ENCODE assay signal across 9 cellular contexts in genomic region chr9:33023661-33024060, GRCh38. TPM values are rescaled to one million over a fixed set of nuclear protein-coding genes. Genes with fewer than 3 reads are reported as not detected.
DNase-seq lines count a peak whose midpoint lies in the region; ATAC-seq and TF ChIP-seq lines count a peak whose summit lies in the region.
"Had no signal": no experiment of that assay in that cellular context is flagged by ENCODE, and none has a peak within 500 bp of the region (broad histone marks: within the 10 kb centered on the region; RNA-seq: fewer than 3 reads in every experiment).

No MANE protein-coding gene starts in this region.

- no peak overlapping the region for H2AFZ ChIP-seq in hepatocyte

- H3K4me3 ChIP-seq in HEK293 (ENCODE audit: low read depth, low read length) (peak overlapping the region; percentile 77; the same call in 1 of the 2 replicates), hepatocyte (no peak overlapping the region), spleen (peak overlapping the region in 4 of 8 donors; percentile 85 to 94 (median 88))

- TF ChIP-seq CTCF in HEK293 (tag by site-specific recombination; IDR thresholded peaks at IDR 0.05) (no peak), hepatocyte (IDR thresholded peaks at IDR 0.05; ENCODE audit: poor library complexity) (no peak), spleen (IDR thresholded peaks at IDR 0.05 in 8 of 11, conservative IDR thresholded peaks at IDR 0.05 in 3 of 11) (no peak)

- H3K27ac Mint-ChIP-seq in activated CD4-positive, alpha-beta memory T cell treated with anti-CD3 and anti-CD28 coated beads for 36 hours = peak overlapping the region; percentile 95

- no peak overlapping the region; the same call in 1 of the 2 replicates for H3K27ac ChIP-seq in HEK293 (ENCODE audit: extremely low read depth, low read depth, low read length)
- peak overlapping the region; percentile 94 for H3K27ac ChIP-seq in hepatocyte
- peak overlapping the region in 7 of 8 donors; percentile 98 to 100 (median 100) for H3K27ac ChIP-seq in spleen

- H3K36me3 Mint-ChIP-seq in activated CD4-positive, alpha-beta memory T cell treated with anti-CD3 and anti-CD28 coated beads for 36 hours = peaks cover 50% of the 10 kb centered on the region

- peak overlapping the region; percentile 94 for H3K4me2 ChIP-seq in hepatocyte

- H3K4me1 Mint-ChIP-seq in activated CD4-positive, alpha-beta memory T cell treated with anti-CD3 and anti-CD28 coated beads for 36 hours (ENCODE audit: low read depth) = peaks cover 44% of the 10 kb centered on the region

- no peak for DNase-seq in activated CD4-positive, alpha-beta memory T cell treated with anti-CD3 and anti-CD28 coated beads for 36 hours
- DNase-seq in hepatocyte (ENCODE audit: low spot score) = no peak
- no peak for DNase-seq in spleen
- DNase-seq in NCI-H128 (lab: John Stamatoyannopoulos, UW; ENCODE audit: unreplicated experiment) = no peak
- no peak for DNase-seq in DMS53 treated with DMSO at 0.1 percent for 48 hours (lab: John Stamatoyannopoulos, UW; ENCODE audit: unreplicated experiment)
- DNase-seq in NOMO-1 treated with DMSO at 0.1 percent for 48 hours (lab: John Stamatoyannopoulos, UW; ENCODE audit: unreplicated experiment) = no peak
- DNase-seq: NCI-H1436 treated with DMSO at 0.1 percent for 48 hours had no signal

- H3K9me3 Mint-ChIP-seq in activated CD4-positive, alpha-beta memory T cell treated with anti-CD3 and anti-CD28 coated beads for 36 hours = no peaks in the 10 kb centered on the region

- intact Hi-C loops in activated CD4-positive, alpha-beta memory T cell treated with anti-CD3 and anti-CD28 coated beads for 36 hours (cut with micrococcal nuclease) = loop anchor here (1.0 kb wide), 1 partner anchor 22 kb away; the partner anchor contains the start of gene APTX
- intact Hi-C loops in spleen (cut with DNase I; ENCODE audit: low total_unique reads) = no loop called here

- peaks cover 80% of the 10 kb centered on the region for H3K79me2 ChIP-seq in hepatocyte

- peaks cover 31% of the 10 kb centered on the region for H4K20me1 ChIP-seq in hepatocyte (ENCODE audit: insufficient read depth, poor library complexity, severe bottlenecking)

- POLR2A ChIA-PET in HEK293 (lab: Yijun Ruan, JAX) = interaction anchor here (1.9 to 6.1 kb wide), 5 partner anchors 10 to 498 kb away, joined by 6 to 95 read pairs (median 30); partner anchors contain the start of genes APTX and RIGI
- POLR2A ChIA-PET in activated CD4-positive, alpha-beta memory T cell treated with anti-CD3 and anti-CD28 coated beads for 36 hours (lab: Charles Lee) = interaction anchor here (1.5 to 3.7 kb wide), 4 partner anchors 11 to 241 kb away, joined by 9 to 33 read pairs (median 18); partner anchors contain the start of genes APTX, BAG1 and CHMP5

- no peaks in the 10 kb centered on the region for H3K27me3 ChIP-seq in hepatocyte
- H3K27me3 ChIP-seq in spleen (replicated peaks in 1 of 7) = no peaks in the 10 kb centered on the region

- no peak for ATAC-seq in GM21825 (IDR thresholded peaks at IDR 0.05; ENCODE audit: unreplicated experiment)

- CTCF ChIA-PET in HEK293 (lab: Yijun Ruan, JAX) = interaction anchor here (0.6 to 1.0 kb wide), 2 partner anchors 23 to 442 kb away, joined by 3 to 5 read pairs; no protein-coding TSS in a partner anchor
- CTCF ChIA-PET in activated CD4-positive, alpha-beta memory T cell treated with anti-CD3 and anti-CD28 coated beads for 36 hours (lab: Charles Lee) = interaction anchor here (1.0 kb wide), 2 partner anchors 38 to 55 kb away, joined by 3 to 4 read pairs; no protein-coding TSS in a partner anchor

- H3K9me3 ChIP-seq in HEK293 (ENCODE audit: control insufficient read depth, insufficient read depth, low read depth, low read length) (no peaks in the 10 kb centered on the region), hepatocyte (ENCODE audit: low read depth) (no peaks in the 10 kb centered on the region), spleen (no peaks in the 10 kb centered on the region)

- H3K36me3 ChIP-seq in HEK293 (ENCODE audit: control insufficient read depth in 2 of 2, insufficient read depth in 1 of 2, low read length in 2 of 2) (peaks cover 4 to 53% of the 10 kb centered on the region in 2 experiments; a peak in 2 of 3 replicates), hepatocyte (replicated peaks; ENCODE audit: insufficient read depth, low read depth) (no peaks in the 10 kb centered on the region), spleen (peaks cover 0 to 43% (median 19%) of the 10 kb centered on the region in 6 donors)

- H3K9me2 ChIP-seq in hepatocyte (replicated peaks; ENCODE audit: insufficient read depth) = no peaks in the 10 kb centered on the region

- no peak for TF ChIP-seq POLR2A in spleen (IDR thresholded peaks at IDR 0.05)

- H3K4me3 Mint-ChIP-seq in activated CD4-positive, alpha-beta memory T cell treated with anti-CD3 and anti-CD28 coated beads for 36 hours = peak overlapping the region; percentile 98

- WGBS in hepatocyte (ENCODE audit: low lambda C conversion rate, missing lambda C conversion rate) = 92% methylated on average over 4 of the region's 4 CpGs
- WGBS in spleen, 5 donors = 91 to 98% (median 93%) methylated on average over 4 of the region's 4 CpGs

- H3K27me3 Mint-ChIP-seq in activated CD4-positive, alpha-beta memory T cell treated with anti-CD3 and anti-CD28 coated beads for 36 hours = no peaks in the 10 kb centered on the region

- H3K4me1 ChIP-seq in HEK293 (ENCODE audit: control insufficient read depth, insufficient read depth, low read length) = no peaks in the 10 kb centered on the region; the same call in 1 of the 2 replicates
- H3K4me1 ChIP-seq in hepatocyte (ENCODE audit: insufficient read depth) = peaks cover 26% of the 10 kb centered on the region
- peaks cover 33 to 59% (median 50%) of the 10 kb centered on the region in 6 donors for H3K4me1 ChIP-seq in spleen

TF ChIP-seq in HEK293, 187 proteins besides CTCF, POLR2A, EP300 and RAD21:
- TF ChIP-seq ZNF362 (tag by site-specific recombination; IDR thresholded peaks at IDR 0.05) = no peak
- TF ChIP-seq ZNF266 (tag by site-specific recombination; IDR thresholded peaks at IDR 0.05; ENCODE audit: low read depth) = no peak
- no peak for TF ChIP-seq ZNF121 (tag by site-specific recombination; IDR thresholded peaks at IDR 0.05)

RNA-seq across cellular contexts. Expression of gene DNAJA1, which starts 1.4 kb away (rescaled TPM):
- total RNA-seq in activated CD4-positive, alpha-beta memory T cell treated with anti-CD3 and anti-CD28 coated beads for 36 hours = 100 to 1,000 TPM; 173 to 184 TPM
- total RNA-seq in hepatocyte = 171 and 185 TPM in 2 replicates
- 163 and 173 TPM in 2 replicates for polyA plus RNA-seq in hepatocyte
- total RNA-seq in spleen = 100 to 1,000 TPM in 1 of 7 donors, 10 to 100 TPM in 6; 67.0 to 113 (median 87.7) TPM
- polyA plus RNA-seq in spleen = 10 to 100 TPM; 25.8 to 81.3 (median 38.7) TPM

RNA-seq across cellular contexts. Expression of gene APTX, which starts 22.2 kb away (rescaled TPM):
- total RNA-seq in activated CD4-positive, alpha-beta memory T cell treated with anti-CD3 and anti-CD28 coated beads for 36 hours = 10 to 100 TPM; 43.7 to 45.9 TPM
- 31.2 and 40.9 TPM in 2 replicates for total RNA-seq in hepatocyte
- polyA plus RNA-seq in hepatocyte = 31.5 and 32.6 TPM in 2 replicates
- 10 to 100 TPM; 16.2 to 28.6 (median 23.9) TPM for total RNA-seq in spleen
- 10 to 100 TPM; 18.9 to 25.3 (median 20.6) TPM for polyA plus RNA-seq in spleen

RNA-seq across cellular contexts. Expression of gene SMU1, which starts 52.8 kb away (rescaled TPM):
- 10 to 100 TPM; 25.8 to 26.1 TPM for total RNA-seq in activated CD4-positive, alpha-beta memory T cell treated with anti-CD3 and anti-CD28 coated beads for 36 hours
- 21.8 and 25.1 TPM in 2 replicates for total RNA-seq in hepatocyte
- 15.8 and 17.8 TPM in 2 replicates for polyA plus RNA-seq in hepatocyte
- 10 to 100 TPM; 15.7 to 23.3 (median 19.4) TPM for total RNA-seq in spleen
- 10 to 100 TPM in 1 of 3 donors, 1 to 10 TPM in 2; 7.2 to 12.2 (median 9.9) TPM for polyA plus RNA-seq in spleen
